ENCODE assay signal across 8 cellular contexts in genomic region chr21:34614443-34614692, GRCh38. TPM values are rescaled to one million over a fixed set of nuclear protein-coding genes. Genes with fewer than 3 reads are reported as not detected.
DNase-seq lines count a peak whose midpoint lies in the region; ATAC-seq and TF ChIP-seq lines count a peak whose summit lies in the region.

No MANE protein-coding gene starts in this region.

- H3K9me3 Mint-ChIP-seq in brain: no peaks in the 10 kb centered on the region

- peaks cover 50% of the 10 kb centered on the region for H3K4me1 Mint-ChIP-seq in brain

- peak overlapping the region; percentile 83 to 94 (median 93) for H3K4me3 Mint-ChIP-seq in brain

- no peaks in the 10 kb centered on the region for H3K36me3 ChIP-seq in mucosa of descending colon (ENCODE audit: low read depth)

- peaks cover 7% of the 10 kb centered on the region for H3K4me1 ChIP-seq in mucosa of descending colon (ENCODE audit: low read depth)

- no peak for TF ChIP-seq CTCF in AG09309 (IDR thresholded peaks at IDR 0.05; ENCODE audit: control insufficient read depth, insufficient read depth, low read depth, low read length, missing control alignments)
- TF ChIP-seq CTCF in brain (conservative IDR thresholded peaks at IDR 0.05): no peak
- no peak for TF ChIP-seq CTCF in mucosa of descending colon (IDR thresholded peaks at IDR 0.05)

- peak overlapping the region; percentile 65 for H3K4me3 ChIP-seq in AG09309 (ENCODE audit: control insufficient read depth, low read depth, low read length)
- peak overlapping the region; percentile 77 for H3K4me3 ChIP-seq in mucosa of descending colon

- peak overlapping the region in 4 of 5 experiments; percentile 62 to 97 (median 90) for H3K27ac Mint-ChIP-seq in brain

- no peaks in the 10 kb centered on the region for H3K9me3 ChIP-seq in mucosa of descending colon

- H3K27me3 Mint-ChIP-seq in brain: peaks cover 23% of the 10 kb centered on the region

- intact Hi-C loops in mucosa of descending colon (cut with DNase I, micrococcal nuclease): no loop called here

- H3K36me3 Mint-ChIP-seq in brain: no peaks in the 10 kb centered on the region

- no peak for DNase-seq in AG09309 (ENCODE audit: low read depth)
- DNase-seq in mucosa of descending colon: peak in 2 of 3 donors; percentile 50 to 53
- DNase-seq in HK-2 (ENCODE audit: unreplicated experiment): no peak
- no peak for DNase-seq in stimulated activated CD8-positive, alpha-beta memory T cell treated with anti-CD3 and anti-CD28 coated beads, Interleukin-4, amount 100 ng/mL, for 48 hours
- no peak for DNase-seq in activated gamma-delta T cell treated with Interleukin-2 at 50 U/mL for 16 hours

- ATAC-seq in HG02973 (IDR thresholded peaks at IDR 0.05; ENCODE audit: unreplicated experiment) (peak; percentile 6), mucosa of descending colon (no peak), GM18870 (IDR thresholded peaks at IDR 0.05; ENCODE audit: unreplicated experiment) (no peak)

RNA-seq across cellular contexts. Expression of gene RCAN1, which starts 0.5 kb away (rescaled TPM):
- 49.9 TPM for polyA plus RNA-seq in brain (ENCODE audit: insufficient read depth, low read depth, low replicate concordance)
- 10 to 100 TPM; 44.4 to 55.2 (median 50.7) TPM for total RNA-seq in mucosa of descending colon

RNA-seq across cellular contexts. Expression of gene CLIC6, which starts 54.4 kb away (rescaled TPM):
- 0.14 TPM for polyA plus RNA-seq in brain (ENCODE audit: insufficient read depth, low read depth, low replicate concordance)
- 1 to 10 TPM in 2 of 3 donors, under 1 TPM in 1; 0.96 to 4.8 (median 3.0) TPM for total RNA-seq in mucosa of descending colon

Comparison
In these comparisons a context has a peak if more than half of its experiments do, and no peak if none do; other contexts are left out.
1. DNase-seq: peak in mucosa of descending colon (2 of 3); none in AG09309 (single experiment), HK-2 (single experiment), stimulated activated CD8-positive, alpha-beta memory T cell treated with anti-CD3 and anti-CD28 coated beads, Interleukin-4, amount 100 ng/mL, for 48 hours (single experiment) and activated gamma-delta T cell treated with Interleukin-2 at 50 U/mL for 16 hours (single experiment).